9 cellular contexts compared by ENCODE assay signal in the genomic region with DNA sequence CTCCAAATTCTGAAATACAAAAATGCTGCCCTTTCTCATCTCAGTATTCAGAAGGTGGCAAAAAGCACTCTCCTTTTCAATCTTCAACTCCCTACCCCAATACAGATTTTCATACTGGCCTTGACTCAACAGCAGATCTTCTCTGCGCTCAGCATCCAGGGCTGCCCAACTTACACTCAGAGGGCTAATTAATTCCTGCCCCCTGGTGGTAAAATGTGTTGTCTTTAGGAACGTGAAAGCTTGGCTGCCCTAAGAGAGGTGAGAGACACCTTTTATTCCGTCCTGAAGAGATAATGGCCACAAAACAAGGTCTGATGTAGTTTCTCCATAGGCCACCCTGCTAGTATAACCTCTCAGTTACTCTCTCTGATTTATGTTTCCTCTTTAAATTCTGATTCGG. TPM values are rescaled to one million over a fixed set of nuclear protein-coding genes. Genes with fewer than 3 reads are reported as not detected.
DNase-seq lines count a peak whose midpoint lies in the region; ATAC-seq and TF ChIP-seq lines count a peak whose summit lies in the region.
"Had no signal": no experiment of that assay in that cellular context is flagged by ENCODE, and none has a peak within 500 bp of the region (broad histone marks: within the 10 kb centered on the region; RNA-seq: fewer than 3 reads in every experiment).

No MANE protein-coding gene starts in this region.

- in situ Hi-C loops in G401 (cut with HindIII; ENCODE audit: low sequenced_read_pairs): no loop called here

- H3K4me1 ChIP-seq in A673 (ENCODE audit: insufficient read depth, low read length, poor library complexity, severe bottlenecking): no peaks in the 10 kb centered on the region
- H3K4me1 ChIP-seq in hepatocyte (ENCODE audit: insufficient read depth): no peaks in the 10 kb centered on the region

- no peak overlapping the region for H3K4me2 ChIP-seq in hepatocyte

- H3K9me3 ChIP-seq in A673 (ENCODE audit: low read depth, low read length, poor library complexity, severe bottlenecking): no peaks in the 10 kb centered on the region
- H3K9me3 ChIP-seq in hepatocyte (ENCODE audit: low read depth): no peaks in the 10 kb centered on the region

- H2AFZ ChIP-seq in hepatocyte: no peak overlapping the region

- ATAC-seq in HG03432 (IDR thresholded peaks at IDR 0.05; ENCODE audit: unreplicated experiment): peak; percentile 44
- ATAC-seq in SK-N-SH treated with all-trans-retinoic acid at 6 μM for 48 hours: peak; percentile 64
- ATAC-seq in HG03139 (IDR thresholded peaks at IDR 0.05; ENCODE audit: unreplicated experiment): no peak
- no peak for ATAC-seq in naive thymus-derived CD8-positive, alpha-beta T cell
- ATAC-seq in HG02852 (IDR thresholded peaks at IDR 0.05; ENCODE audit: unreplicated experiment): no peak

- H3K27me3 ChIP-seq in A673 (replicated peaks; ENCODE audit: insufficient read depth, low read depth, low read length, poor library complexity) (no peaks in the 10 kb centered on the region), hepatocyte (no peaks in the 10 kb centered on the region)

- H3K4me3 ChIP-seq in A673 (ENCODE audit: low read depth, low read length, poor library complexity, severe bottlenecking) (no peak overlapping the region), hepatocyte (no peak overlapping the region)

- BruUV-seq in A673 (replicated peaks; lab: Mats Ljungman, UMichigan): no TSS peak

- H3K79me2 ChIP-seq in hepatocyte: no peaks in the 10 kb centered on the region

- WGBS in hepatocyte (ENCODE audit: low lambda C conversion rate, missing lambda C conversion rate): 59% methylated on average over 4 of the region's 4 CpGs

- no peak overlapping the region for H3K4me3 Mint-ChIP-seq in naive thymus-derived CD8-positive, alpha-beta T cell

- TF ChIP-seq CTCF in A673 (conservative IDR thresholded peaks at IDR 0.05; ENCODE audit: low read depth, low read length): peak; percentile 36
- peak; percentile 30 for TF ChIP-seq CTCF in hepatocyte (IDR thresholded peaks at IDR 0.05; ENCODE audit: poor library complexity)

- no peaks in the 10 kb centered on the region for H3K36me3 ChIP-seq in A673 (ENCODE audit: insufficient read depth, low read length, poor library complexity, severe bottlenecking)
- H3K36me3 ChIP-seq in hepatocyte (replicated peaks; ENCODE audit: insufficient read depth, low read depth): no peaks in the 10 kb centered on the region

- no peaks in the 10 kb centered on the region for H3K36me3 Mint-ChIP-seq in naive thymus-derived CD8-positive, alpha-beta T cell

- DNase-seq in A673 (ENCODE audit: low spot score): peak; percentile 27
- peak; percentile 56 for DNase-seq in hepatocyte (ENCODE audit: low spot score)
- no peak for DNase-seq in G401 (ENCODE audit: low spot score)
- DNase-seq in naive thymus-derived CD8-positive, alpha-beta T cell: no peak
- DNase-seq: activated CD4-positive, alpha-beta T cell treated with anti-CD3 and anti-CD28 coated beads for 48 hours had no signal

- POLR2A ChIA-PET in A673 (lab: Charles Lee; ENCODE audit: low non-redundant PET): interaction anchor here (0.6 kb wide), 1 partner anchor 37 kb away, joined by 4 read pairs; no protein-coding TSS in a partner anchor
- POLR2A ChIA-PET in naive thymus-derived CD8-positive, alpha-beta T cell (lab: Charles Lee): no interaction called here

- H3K27ac ChIP-seq in A673 (ENCODE audit: low read depth, low read length, poor library complexity, severe bottlenecking): no peak overlapping the region
- no peak overlapping the region for H3K27ac ChIP-seq in hepatocyte

- peaks cover 0 to 3% (median 0%) of the 10 kb centered on the region in 5 donors for H3K27me3 Mint-ChIP-seq in naive thymus-derived CD8-positive, alpha-beta T cell

- H3K9me2 ChIP-seq in hepatocyte (replicated peaks; ENCODE audit: insufficient read depth): no peaks in the 10 kb centered on the region

- peaks cover 0 to 3% (median 0%) of the 10 kb centered on the region in 9 donors for H3K9me3 Mint-ChIP-seq in naive thymus-derived CD8-positive, alpha-beta T cell

- CTCF ChIA-PET in A673 (lab: Charles Lee): no interaction called here

- intact Hi-C loops in A673 (cut with micrococcal nuclease; ENCODE audit: unreplicated experiment): no loop called here

- H4K20me1 ChIP-seq in hepatocyte (ENCODE audit: insufficient read depth, poor library complexity, severe bottlenecking): no peaks in the 10 kb centered on the region

- no peaks in the 10 kb centered on the region for H3K4me1 Mint-ChIP-seq in naive thymus-derived CD8-positive, alpha-beta T cell

- no peak overlapping the region for H3K27ac Mint-ChIP-seq in naive thymus-derived CD8-positive, alpha-beta T cell

TF ChIP-seq in SK-N-SH treated with all-trans-retinoic acid at 6 μM for 48 hours, 23 proteins besides CTCF, POLR2A, EP300 and RAD21:
- TF ChIP-seq OSR1 (CRISPR knock-in tag; IDR thresholded peaks at IDR 0.05) (no peak), ARNTL (CRISPR knock-in tag; IDR thresholded peaks at IDR 0.05; ENCODE audit: borderline replicate concordance, low read depth) (no peak), TCF4 (CRISPR knock-in tag; IDR thresholded peaks at IDR 0.05; ENCODE audit: borderline replicate concordance) (no peak), ZFP30 (CRISPR knock-in tag; IDR thresholded peaks at IDR 0.05) (no peak), ZFP3 (CRISPR knock-in tag; IDR thresholded peaks at IDR 0.05) (no peak), ISL1 (CRISPR knock-in tag; IDR thresholded peaks at IDR 0.05) (no peak), BACH2 (CRISPR knock-in tag; IDR thresholded peaks at IDR 0.05; ENCODE audit: borderline replicate concordance) (no peak)
- TF ChIP-seq, protein P1, sequence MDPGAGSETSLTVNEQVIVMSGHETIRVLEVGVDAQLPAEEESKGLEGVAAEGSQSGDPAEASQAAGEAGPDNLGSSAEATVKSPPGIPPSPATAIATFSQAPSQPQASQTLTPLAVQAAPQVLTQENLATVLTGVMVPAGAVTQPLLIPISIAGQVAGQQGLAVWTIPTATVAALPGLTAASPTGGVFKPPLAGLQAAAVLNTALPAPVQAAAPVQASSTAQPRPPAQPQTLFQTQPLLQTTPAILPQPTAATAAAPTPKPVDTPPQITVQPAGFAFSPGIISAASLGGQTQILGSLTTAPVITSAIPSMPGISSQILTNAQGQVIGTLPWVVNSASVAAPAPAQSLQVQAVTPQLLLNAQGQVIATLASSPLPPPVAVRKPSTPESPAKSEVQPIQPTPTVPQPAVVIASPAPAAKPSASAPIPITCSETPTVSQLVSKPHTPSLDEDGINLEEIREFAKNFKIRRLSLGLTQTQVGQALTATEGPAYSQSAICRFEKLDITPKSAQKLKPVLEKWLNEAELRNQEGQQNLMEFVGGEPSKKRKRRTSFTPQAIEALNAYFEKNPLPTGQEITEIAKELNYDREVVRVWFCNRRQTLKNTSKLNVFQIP (CRISPR knock-in tag; IDR thresholded peaks at IDR 0.05; ENCODE audit: borderline replicate concordance, low read depth): no peak
TF ChIP-seq in SK-N-SH treated with all-trans-retinoic acid at 6 μM for 48 hours: peak in this region for 0.

RNA-seq across cellular contexts. Expression of a gene that starts 25.0 kb away (rescaled TPM):
- not detected in 2 replicates for total RNA-seq in A673 (2021)
- total RNA-seq in hepatocyte: not detected in 2 replicates
- not detected in 2 replicates for polyA plus RNA-seq in hepatocyte
- total RNA-seq in G401 (2014; rRNA removed; shearing (Covaris generic)): not detected in 2 replicates
- total RNA-seq in naive thymus-derived CD8-positive, alpha-beta T cell: not detected
- polyA plus RNA-seq in naive thymus-derived CD8-positive, alpha-beta T cell: not detected

RNA-seq across cellular contexts. Expression of a gene that starts 31.5 kb away (rescaled TPM):
- total RNA-seq in A673 (2021): not detected in 2 replicates
- total RNA-seq in hepatocyte: not detected in 2 replicates
- not detected in 2 replicates for polyA plus RNA-seq in hepatocyte
- not detected in 2 replicates for total RNA-seq in G401 (2014; rRNA removed; shearing (Covaris generic))
- not detected for total RNA-seq in naive thymus-derived CD8-positive, alpha-beta T cell
- not detected for polyA plus RNA-seq in naive thymus-derived CD8-positive, alpha-beta T cell

RNA-seq across cellular contexts. Expression of a gene that starts 41.9 kb away (rescaled TPM):
- total RNA-seq in A673 (2021): not detected in 2 replicates
- 0.67 and 0.84 TPM in 2 replicates for total RNA-seq in hepatocyte
- polyA plus RNA-seq in hepatocyte: 0.44 and 0.64 TPM in 2 replicates
- total RNA-seq in G401 (2014; rRNA removed; shearing (Covaris generic)): not detected in 2 replicates
- not detected for total RNA-seq in naive thymus-derived CD8-positive, alpha-beta T cell
- polyA plus RNA-seq in naive thymus-derived CD8-positive, alpha-beta T cell: not detected

Comparison
In these comparisons a context has a peak if more than half of its experiments do, and no peak if none do; other contexts are left out.
1. DNase-seq: peak in A673 (single experiment) and hepatocyte (single experiment); none in G401 (single experiment) and naive thymus-derived CD8-positive, alpha-beta T cell (0 of 10).
2. ATAC-seq: peak in HG03432 (single experiment) and SK-N-SH treated with all-trans-retinoic acid at 6 μM for 48 hours (single experiment); none in HG03139 (single experiment), naive thymus-derived CD8-positive, alpha-beta T cell (0 of 2) and HG02852 (single experiment).